Comparison of ENCODE assay signal across 8 cellular contexts in the genomic region with DNA sequence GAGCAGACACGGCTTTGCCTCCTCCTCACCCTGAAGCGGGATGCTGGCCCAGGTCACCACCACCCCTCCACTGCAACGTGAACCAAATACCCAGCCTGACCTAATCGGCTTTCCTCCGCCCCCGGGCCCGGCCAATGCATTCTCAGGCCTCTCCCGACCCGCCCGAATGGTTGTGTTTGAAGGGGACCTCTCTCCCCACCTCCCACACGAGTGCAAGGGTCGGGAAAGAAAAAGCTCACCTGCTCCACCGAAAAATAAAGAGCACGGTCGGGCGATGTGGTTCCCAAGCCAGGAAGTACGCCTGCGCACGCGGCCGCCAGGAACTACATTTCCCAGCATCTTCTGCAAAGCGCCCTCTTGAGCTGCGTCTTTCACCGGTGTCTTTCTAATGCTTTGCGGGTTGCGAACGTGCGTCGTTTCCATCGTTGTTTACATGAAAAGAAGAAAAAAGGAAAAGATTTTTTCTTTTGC. TPM values are rescaled to one million over a fixed set of nuclear protein-coding genes. Genes with fewer than 3 reads are reported as not detected.
DNase-seq lines count a peak whose midpoint lies in the region; ATAC-seq and TF ChIP-seq lines count a peak whose summit lies in the region.

ZNF883 (minus strand) TSS at position 282 of the 471 bp plus-strand sequence.

- no peaks in the 10 kb centered on the region for H3K27me3 ChIP-seq in breast epithelium

- no peaks in the 10 kb centered on the region for H3K36me3 ChIP-seq in breast epithelium

- ATAC-seq in HG03565 (IDR thresholded peaks at IDR 0.05; ENCODE audit: unreplicated experiment) (no peak), HG02938 (IDR thresholded peaks at IDR 0.05; ENCODE audit: unreplicated experiment) (no peak)

- no peak for TF ChIP-seq POLR2A in breast epithelium (IDR thresholded peaks at IDR 0.05)

- H3K4me1 ChIP-seq in breast epithelium, result no peaks in the 10 kb centered on the region

- H3K27ac ChIP-seq in breast epithelium (no peak within 1 kb of the TSS), skin epidermis (no peak within 1 kb of the TSS)

- DNase-seq in HCEC 1CT (peak; percentile 7), RPMI8226 (peak; percentile 67), breast epithelium (ENCODE audit: low spot score in 2 of 2) (peak in 1 of 2 donors; percentile 61), iPS-NIHi7 (ENCODE audit: extremely low spot score) (peak; percentile 87), SW480 (ENCODE audit: low spot score) (no peak)

- intact Hi-C loops in breast epithelium (cut with DNase I; ENCODE audit: low total_unique reads), result no loop called here

- H3K9me3 ChIP-seq in breast epithelium, result peaks cover 16 to 44% of the 10 kb centered on the region in 2 donors

- H3K4me3 ChIP-seq in breast epithelium, result peak within 1 kb of the TSS; percentile 11 to 69 (median 37)
- peak within 1 kb of the TSS in 4 of 7 experiments; percentile 2 to 27 (median 16) for H3K4me3 ChIP-seq in skin epidermis

- TF ChIP-seq CTCF in breast epithelium (IDR thresholded peaks at IDR 0.05), result no peak

RNA-seq across cellular contexts. Expression of gene ZNF883, which starts in this region (rescaled TPM):
- total RNA-seq in breast epithelium, result 1 to 10 TPM; 1.4 to 4.6 (median 2.6) TPM
